In genomic region chr17:57357392-57357784, GRCh38 we compare ENCODE assay signal across 9 cellular contexts.
DNase-seq lines count a peak whose midpoint lies in the region; ATAC-seq and TF ChIP-seq lines count a peak whose summit lies in the region.
"Had no signal": no experiment of that assay in that cellular context is flagged by ENCODE, and none has a peak within 500 bp of the region (broad histone marks: within the 10 kb centered on the region; RNA-seq: fewer than 3 reads in every experiment).

No MANE protein-coding gene starts in this region.

- DNase-seq in RWPE2 (ENCODE audit: low spot score) (no peak), hypothalamus (lab: John Stamatoyannopoulos, UW) (peak in 29 of 51 donors; percentile 8 to 86 (median 62)), suprapubic skin (ENCODE audit: low spot score in 2 of 2) (no peak), Kasumi-1 (lab: John Stamatoyannopoulos, UW) (no peak)
- no peak for DNase-seq in activated naive CD4-positive, alpha-beta T cell treated with anti-CD3 and anti-CD28 coated beads, Interleukin-2, amount 50 U/mL, for 16 hours

- ATAC-seq in GM18868 (IDR thresholded peaks at IDR 0.05; ENCODE audit: unreplicated experiment) (peak; percentile 7), HG02885 (IDR thresholded peaks at IDR 0.05; ENCODE audit: poor library complexity, unreplicated experiment) (peak; percentile 33), RWPE2 (ENCODE audit: low read depth) (peak; percentile 78), GM21717 (IDR thresholded peaks at IDR 0.05; ENCODE audit: unreplicated experiment) (no peak)

- H3K27ac ChIP-seq in RWPE2 (ENCODE audit: poor library complexity, severe bottlenecking) (peak overlapping the region; percentile 37), suprapubic skin (peak overlapping the region; percentile 30)

- TF ChIP-seq CTCF in RWPE2 (IDR thresholded peaks at IDR 0.05; ENCODE audit: poor library complexity, severe bottlenecking) = no peak
- no peak for TF ChIP-seq CTCF in suprapubic skin (IDR thresholded peaks at IDR 0.05)

- 59% methylated on average over 11 of the region's 11 CpGs for WGBS in suprapubic skin

- no peaks in the 10 kb centered on the region for H3K36me3 ChIP-seq in RWPE2 (ENCODE audit: low read depth)
- H3K36me3 ChIP-seq in suprapubic skin = no peaks in the 10 kb centered on the region

- H3K4me1 ChIP-seq in RWPE2 (ENCODE audit: insufficient read depth, poor library complexity, severe bottlenecking) (peaks cover 15% of the 10 kb centered on the region), suprapubic skin (peaks cover 9% of the 10 kb centered on the region)

- no peak for TF ChIP-seq POLR2A in suprapubic skin (IDR thresholded peaks at IDR 0.05)

- H3K9me3 ChIP-seq in RWPE2 (ENCODE audit: severe bottlenecking) = no peaks in the 10 kb centered on the region
- H3K9me3 ChIP-seq in suprapubic skin = no peaks in the 10 kb centered on the region

- H3K4me3 ChIP-seq in RWPE2 (ENCODE audit: severe bottlenecking) (no peak overlapping the region), suprapubic skin (no peak overlapping the region)
- H3K4me3 ChIP-seq: skin epidermis had no signal

- H3K27me3 ChIP-seq in RWPE2 (ENCODE audit: insufficient read depth, poor library complexity, severe bottlenecking) = no peaks in the 10 kb centered on the region
- H3K27me3 ChIP-seq in suprapubic skin = no peaks in the 10 kb centered on the region

- no peak for TF ChIP-seq EP300 in suprapubic skin (IDR thresholded peaks at IDR 0.05)

Comparison
In these comparisons a context has a peak if more than half of its experiments do, and no peak if none do; other contexts are left out.
1. DNase-seq: peak in hypothalamus (29 of 51); none in RWPE2 (single experiment), suprapubic skin (0 of 2), Kasumi-1 (0 of 2) and activated naive CD4-positive, alpha-beta T cell treated with anti-CD3 and anti-CD28 coated beads, Interleukin-2, amount 50 U/mL, for 16 hours (single experiment).